In genomic region chr18:13429884-13430510, GRCh38 we compare ENCODE assay signal across 1 cellular context.
TF ChIP-seq lines count a peak whose summit lies in the region.

No MANE protein-coding gene starts in this region.

TF ChIP-seq in H1, 55 proteins besides CTCF, POLR2A, EP300 and RAD21 (continued from another document):
- TF ChIP-seq JUND (IDR thresholded peaks at IDR 0.05; ENCODE audit: low read length) (no peak), BACH1 (IDR thresholded peaks at IDR 0.05; ENCODE audit: low read length) (no peak), YY1 (IDR thresholded peaks at IDR 0.05; ENCODE audit: low read depth, low read length) (no peak), KDM1A (IDR thresholded peaks at IDR 0.05; ENCODE audit: borderline replicate concordance, low read length) (no peak), CHD7 (IDR thresholded peaks at IDR 0.05; ENCODE audit: insufficient replicate concordance, low read length) (no peak), CHD2 (IDR thresholded peaks at IDR 0.05; ENCODE audit: low read length) (no peak), RFX5 (IDR thresholded peaks at IDR 0.05; ENCODE audit: borderline replicate concordance, low read depth, low read length) (no peak), E2F6 (IDR thresholded peaks at IDR 0.05) (no peak), TCF12 (IDR thresholded peaks at IDR 0.05; ENCODE audit: low read depth, low read length) (no peak), HDAC6 (IDR thresholded peaks at IDR 0.05; ENCODE audit: low read depth, low read length) (no peak), RBBP5 (IDR thresholded peaks at IDR 0.05; ENCODE audit: borderline replicate concordance, low read depth, low read length) (no peak), KDM5A (IDR thresholded peaks at IDR 0.05; ENCODE audit: low read length) (no peak), EZH2 (IDR thresholded peaks at IDR 0.05; ENCODE audit: low read depth, low read length, severe bottlenecking) (no peak)
TF ChIP-seq in H1: peak in this region for 0.
